Comparison of ENCODE assay signal across 17 cellular contexts in the genomic region with DNA sequence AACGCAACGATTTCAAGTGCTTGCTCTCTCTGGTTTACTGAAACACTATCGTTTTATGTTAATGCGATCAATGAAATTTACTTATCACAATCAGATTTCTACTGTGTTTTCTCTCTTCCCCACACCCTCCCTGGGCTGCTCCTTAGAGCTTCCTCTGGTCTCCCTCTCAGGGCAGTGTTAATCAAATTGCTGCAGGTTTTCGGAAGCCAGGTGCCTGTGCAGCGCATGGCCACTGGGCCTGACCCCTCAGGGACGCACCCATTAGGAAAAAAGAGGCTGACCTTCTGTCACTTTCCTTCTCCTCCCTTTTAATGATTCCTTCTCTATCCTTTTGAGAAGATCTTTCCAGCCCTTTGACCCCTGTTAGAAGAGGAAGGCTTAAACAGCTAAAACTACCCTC.
DNase-seq lines count a peak whose midpoint lies in the region; ATAC-seq, FAIRE-seq and TF ChIP-seq lines count a peak whose summit lies in the region.
"Had no signal": no experiment of that assay in that cellular context is flagged by ENCODE, and none has a peak within 500 bp of the region (broad histone marks: within the 10 kb centered on the region; RNA-seq: fewer than 3 reads in every experiment).

No MANE protein-coding gene starts in this region.

- H4K91ac ChIP-seq in H1 (replicated peaks; ENCODE audit: insufficient read length, low read length): no peak overlapping the region

- H2BK12ac ChIP-seq in H1 (ENCODE audit: low read depth, low read length): no peak overlapping the region

- H3K23me2 ChIP-seq in H1 (ENCODE audit: low read depth, low read length): no peaks in the 10 kb centered on the region

- POLR2A ChIA-PET in H1 (lab: Charles Lee; ENCODE audit: partially characterized antibody): interaction anchor here (1.2 kb wide), 1 partner anchor 119 kb away, joined by 4 read pairs; no protein-coding TSS in a partner anchor

- no peak overlapping the region for H3K9ac ChIP-seq in H1 (replicated peaks in 1 of 4; ENCODE audit: extremely low read depth in 1 of 4, low read depth in 3 of 4, low read length in 3 of 4)

- H3K4me1 ChIP-seq in H1 (replicated peaks in 1 of 4; ENCODE audit: control insufficient read depth in 3 of 4, insufficient read depth in 4 of 4, low read length in 3 of 4): no peaks in the 10 kb centered on the region; a peak in 1 of 7 replicates
- H3K4me1 ChIP-seq: Caco-2 had no signal

- TF ChIP-seq RAD21 in H1 (IDR thresholded peaks at IDR 0.05 in 1 of 2, conservative IDR thresholded peaks at IDR 0.05 in 1 of 2; ENCODE audit: low read depth in 2 of 2, low read length in 2 of 2): no peak

- peaks cover 3% of the 10 kb centered on the region for H3K9me3 Mint-ChIP-seq in neural crest cell

- no peak overlapping the region for H2AK5ac ChIP-seq in H1 (ENCODE audit: low read depth, low read length)

- no peaks in the 10 kb centered on the region; a peak in 1 of 4 replicates for H3K9me3 ChIP-seq in H1 (ENCODE audit: insufficient read depth in 2 of 2, low read depth in 1 of 2, low read length in 1 of 2)
- H3K9me3 ChIP-seq: Caco-2 had no signal

- H3K27ac Mint-ChIP-seq in neural crest cell (ENCODE audit: unreplicated experiment): peak overlapping the region; percentile 59
- H3K27ac Mint-ChIP-seq: B cell; CD4-positive, CD25-positive, alpha-beta regulatory T cell had no signal

- H2BK20ac ChIP-seq in H1 (ENCODE audit: low read length): no peak overlapping the region

- H3K4me2 ChIP-seq in H1 (ENCODE audit: insufficient read depth in 1 of 2, low read depth in 2 of 2, low read length in 2 of 2): no peak overlapping the region

- H3K4ac ChIP-seq in H1 (replicated peaks; ENCODE audit: insufficient read length, low read depth, low read length): no peak overlapping the region

- peak overlapping the region; percentile 95; the same call in 1 of the 2 replicates for H2AFZ ChIP-seq in H1 (ENCODE audit: low read length)

- H3K4me3 ChIP-seq in H7 (ENCODE audit: insufficient read depth, low read depth, low read length): no peak overlapping the region
- H3K4me3 ChIP-seq in H1 (ENCODE audit: extremely low read depth in 1 of 4, insufficient read depth in 2 of 4, low read depth in 3 of 4, low read length in 4 of 4): no peak overlapping the region
- H3K4me3 ChIP-seq: BLaER1 treated with 17β-estradiol and CSF1 and Interleukin-3, amounts not matched to agents 10 nM and 100 nM had no signal

- no peak for FAIRE-seq in H1 (lab: Jason Lieb, UNC)
- FAIRE-seq: D721Med, G401.6, GM12891 had no signal

- no peaks in the 10 kb centered on the region for H3K79me1 ChIP-seq in H1 (ENCODE audit: low read depth, low read length)

- DNase-seq in H7: peak; percentile 20
- DNase-seq in H1 (ENCODE audit: low read depth in 1 of 2, low spot score in 2 of 2): no peak
- no peak for DNase-seq in neural crest cell (ENCODE audit: low read depth, low spot score)
- peak; percentile 20 for DNase-seq in retina
- no peak for DNase-seq in OCI-M1 (lab: John Stamatoyannopoulos, UW)
- DNase-seq in NCI-H526 (lab: John Stamatoyannopoulos, UW): no peak
- DNase-seq: Caco-2; CD4-positive, CD25-positive, alpha-beta regulatory T cell; CD8-positive, alpha-beta memory T cell; HCEC 1CT had no signal

- 0 out of 2 replicates have a peak overlapping the region, but pooled peaks have one; percentile 3 for H3K18ac ChIP-seq in H1 (ENCODE audit: extremely low read depth, low read length)

- no peak overlapping the region for H3K23ac ChIP-seq in H1 (ENCODE audit: insufficient read length)

- no peak for TF ChIP-seq CTCF in H1 (IDR thresholded peaks at IDR 0.05; ENCODE audit: control extremely low read depth in 1 of 3, insufficient read depth in 1 of 3, low read depth in 1 of 3, low read length in 3 of 3)
- no peak for TF ChIP-seq CTCF in neural crest cell (conservative IDR thresholded peaks at IDR 0.05)

- H2BK120ac ChIP-seq in H1 (replicated peaks; ENCODE audit: low read depth, low read length): no peak overlapping the region

- peak overlapping the region; percentile 5 for H3K4me3 Mint-ChIP-seq in neural crest cell
- H3K4me3 Mint-ChIP-seq: B cell; CD4-positive, CD25-positive, alpha-beta regulatory T cell; CD8-positive, alpha-beta memory T cell had no signal

- no peak overlapping the region for H4K8ac ChIP-seq in H1 (ENCODE audit: extremely low read depth, insufficient read depth, low read length)

- H4K5ac ChIP-seq in H1 (ENCODE audit: insufficient read length, low read depth, low read length): no peak overlapping the region

- TF ChIP-seq POLR2A in H1 (IDR thresholded peaks at IDR 0.05; ENCODE audit: control extremely low read depth in 1 of 2, low read depth in 2 of 2, low read length in 2 of 2): no peak

- WGBS in H1 (ENCODE audit: extremely low coverage in 1 of 2, insufficient coverage in 1 of 2, insufficient read length in 1 of 2, insufficient replicate concordance in 2 of 2, low coverage in 1 of 2, low lambda C conversion rate in 2 of 2, missing lambda C conversion rate in 1 of 2), 2 experiments: 87% methylated on average over 7 of the region's 7 CpGs; no CpG with 5 or more reads in 1 of the 2 experiments

- no peak overlapping the region for H3K14ac ChIP-seq in H1 (ENCODE audit: insufficient read length)

- no peak for ATAC-seq in GM21723 (IDR thresholded peaks at IDR 0.05; ENCODE audit: unreplicated experiment)

- no peak overlapping the region for H2BK15ac ChIP-seq in H1 (ENCODE audit: low read length)

- no peak overlapping the region for H2BK5ac ChIP-seq in H1 (ENCODE audit: low read depth, low read length)

- no peak for TF ChIP-seq EP300 in H1 (IDR thresholded peaks at IDR 0.05; ENCODE audit: borderline replicate concordance in 1 of 2, low read depth in 2 of 2, low read length in 2 of 2)

- CTCF ChIA-PET in H1 (lab: Charles Lee; ENCODE audit: partially characterized antibody): interaction anchor here (1.2 to 1.4 kb wide), 4 partner anchors 11 to 143 kb away, joined by 3 to 4 read pairs (median 3); no protein-coding TSS in a partner anchor

- no peaks in the 10 kb centered on the region for H3K27me3 Mint-ChIP-seq in neural crest cell (ENCODE audit: low read depth)

- no peaks in the 10 kb centered on the region for H4K20me1 ChIP-seq in H1 (replicated peaks in 1 of 2; ENCODE audit: control insufficient read depth in 1 of 2, insufficient read depth in 2 of 2, low read length in 2 of 2)
- H4K20me1 ChIP-seq: BLaER1 treated with 17β-estradiol and CSF1 and Interleukin-3, amounts not matched to agents 10 nM and 100 nM had no signal

- H3K27me3 ChIP-seq in H7 (ENCODE audit: control insufficient read depth, insufficient read depth, low read length): no peaks in the 10 kb centered on the region
- no peaks in the 10 kb centered on the region; a peak in 1 of 7 replicates for H3K27me3 ChIP-seq in H1 (replicated peaks in 1 of 4; ENCODE audit: control insufficient read depth in 3 of 4, extremely low read depth in 1 of 4, insufficient read depth in 3 of 4, low read length in 3 of 4)
- H3K27me3 ChIP-seq: BLaER1 treated with 17β-estradiol and CSF1 and Interleukin-3, amounts not matched to agents 10 nM and 100 nM had no signal

- H3K36me3 ChIP-seq in H7 (replicated peaks; ENCODE audit: control insufficient read depth, insufficient read depth, low read length) (no peaks in the 10 kb centered on the region), H1 (ENCODE audit: control insufficient read depth in 2 of 4, insufficient read depth in 4 of 4, low read length in 3 of 4) (no peaks in the 10 kb centered on the region)
- H3K36me3 ChIP-seq: BLaER1 treated with 17β-estradiol and CSF1 and Interleukin-3, amounts not matched to agents 10 nM and 100 nM had no signal

- no peaks in the 10 kb centered on the region for H3K36me3 Mint-ChIP-seq in neural crest cell (ENCODE audit: low read depth)
- H3K36me3 Mint-ChIP-seq: CD4-positive, CD25-positive, alpha-beta regulatory T cell; CD8-positive, alpha-beta memory T cell had no signal

- H3K56ac ChIP-seq in H1 (replicated peaks; ENCODE audit: insufficient read length, low read depth, low read length): no peak overlapping the region

- no peak overlapping the region for H3K27ac ChIP-seq in H1 (ENCODE audit: low read depth, low read length)
- H3K27ac ChIP-seq: BLaER1 treated with 17β-estradiol and CSF1 and Interleukin-3, amounts not matched to agents 10 nM and 100 nM; HL-60 had no signal

- peaks cover 34% of the 10 kb centered on the region for H3K4me1 Mint-ChIP-seq in neural crest cell
- H3K4me1 Mint-ChIP-seq: B cell; CD4-positive, CD25-positive, alpha-beta regulatory T cell; CD8-positive, alpha-beta memory T cell had no signal

- no peaks in the 10 kb centered on the region for H3K79me2 ChIP-seq in H1 (ENCODE audit: control insufficient read depth in 1 of 2, insufficient read depth in 2 of 2, low read length in 2 of 2)

TF ChIP-seq in H1, 55 proteins besides CTCF, POLR2A, EP300 and RAD21:
- no peak for TF ChIP-seq CBX8 (IDR thresholded peaks at IDR 0.05; ENCODE audit: borderline replicate concordance, low read depth, low read length)
- TF ChIP-seq SP4 (IDR thresholded peaks at IDR 0.05; ENCODE audit: low read length): no peak
- no peak for TF ChIP-seq EGR1 (IDR thresholded peaks at IDR 0.05; ENCODE audit: borderline replicate concordance, low read depth, low read length)
- TF ChIP-seq CBX5 (IDR thresholded peaks at IDR 0.05; ENCODE audit: low read depth, low read length): no peak
- TF ChIP-seq EZH2 (IDR thresholded peaks at IDR 0.05; ENCODE audit: low read depth, low read length, severe bottlenecking): no peak
- TF ChIP-seq, protein P1, sequence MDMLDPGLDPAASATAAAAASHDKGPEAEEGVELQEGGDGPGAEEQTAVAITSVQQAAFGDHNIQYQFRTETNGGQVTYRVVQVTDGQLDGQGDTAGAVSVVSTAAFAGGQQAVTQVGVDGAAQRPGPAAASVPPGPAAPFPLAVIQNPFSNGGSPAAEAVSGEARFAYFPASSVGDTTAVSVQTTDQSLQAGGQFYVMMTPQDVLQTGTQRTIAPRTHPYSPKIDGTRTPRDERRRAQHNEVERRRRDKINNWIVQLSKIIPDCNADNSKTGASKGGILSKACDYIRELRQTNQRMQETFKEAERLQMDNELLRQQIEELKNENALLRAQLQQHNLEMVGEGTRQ (IDR thresholded peaks at IDR 0.05; ENCODE audit: low read length): no peak
- TF ChIP-seq YY1 (IDR thresholded peaks at IDR 0.05; ENCODE audit: low read depth, low read length): no peak
TF ChIP-seq in H1: peak in this region for 0.

Comparison
In these comparisons a context has a peak if more than half of its experiments do, and no peak if none do; other contexts are left out.
1. DNase-seq: peak in H7 (single experiment) and retina (single experiment); none in H1 (0 of 2), neural crest cell (single experiment), OCI-M1 (single experiment) and NCI-H526 (0 of 2).